In genomic region chr22:27323646-27324045, GRCh38 we compare ENCODE assay signal across 22 cellular contexts.
"Had no signal": no experiment of that assay in that cellular context is flagged by ENCODE, and none has a peak within 500 bp of the region (broad histone marks: within the 10 kb centered on the region; RNA-seq: fewer than 3 reads in every experiment).

No MANE protein-coding gene starts in this region.

- H3K4me1 ChIP-seq: SJSA1 had no signal

- H3K9me3 Mint-ChIP-seq: activated CD4-positive, alpha-beta T cell treated with anti-CD3 and anti-CD28 coated beads, Interleukin-2, amount 10 ng/mL, durations not matched to agents 24 days and 14 days; activated naive CD4-positive, alpha-beta T cell treated with anti-CD3 and anti-CD28 coated beads, Interleukin-2, amount 10 ng/mL, durations not matched to agents 7 days and 5 days; T-helper 2 cell treated with Interferon-gamma antibody and Interleukin-4, amounts not matched to agents 5 μg/mL and 100 μg/mL, for 36 hours had no signal

- H3K9me3 ChIP-seq: SJSA1, SK-N-SH had no signal

- H3K36me3 Mint-ChIP-seq: activated naive CD4-positive, alpha-beta T cell treated with anti-CD3 and anti-CD28 coated beads, Interleukin-2, amount 10 ng/mL, durations not matched to agents 7 days and 5 days; activated naive CD8-positive, alpha-beta T cell had no signal

- H3K4me3 Mint-ChIP-seq: activated CD4-positive, alpha-beta T cell treated with anti-CD3 and anti-CD28 coated beads, Interleukin-2, amount 10 ng/mL, durations not matched to agents 24 days and 14 days; activated CD8-positive, alpha-beta T cell treated with anti-CD3 and anti-CD28 coated beads for 36 hours; activated naive CD4-positive, alpha-beta T cell treated with anti-CD3 and anti-CD28 coated beads, Interleukin-2, amount 10 ng/mL, durations not matched to agents 7 days and 5 days; activated naive CD8-positive, alpha-beta T cell; activated naive CD8-positive, alpha-beta T cell treated with anti-CD3 and anti-CD28 coated beads, Interleukin-2, amount 50 U/mL, for 24 hours; T-helper 1 cell treated with Interleukin-12 subunit alpha and Interleukin-12 subunit beta and Interleukin-4 antibody, amounts not matched to agents 30 μg/mL and 1 μg/mL, for 36 hours; T-helper 2 cell treated with Interferon-gamma antibody and Interleukin-4, amounts not matched to agents 5 μg/mL and 100 μg/mL, for 36 hours had no signal

- H3K36me3 ChIP-seq: brain microvascular endothelial cell, SJSA1 had no signal

- DNase-seq: activated CD4-positive, alpha-beta T cell treated with anti-CD3 and anti-CD28 coated beads, Interleukin-2, amount 10 ng/mL, durations not matched to agents 24 days and 14 days; activated CD4-positive, alpha-beta T cell treated with anti-CD3 and anti-CD28 coated beads, Interleukin-2, amount 50 U/mL, for 4 hours; activated CD8-positive, alpha-beta T cell treated with anti-CD3 and anti-CD28 coated beads for 36 hours; activated effector memory CD4-positive, alpha-beta T cell treated with Interleukin-2 at 50 U/mL for 16 hours; activated naive CD4-positive, alpha-beta T cell treated with anti-CD3 and anti-CD28 coated beads, Interleukin-2, amount 10 ng/mL, durations not matched to agents 7 days and 5 days; activated naive CD8-positive, alpha-beta T cell treated with anti-CD3 and anti-CD28 coated beads, Interleukin-2, amount 50 U/mL, for 24 hours; activated T-cell treated with anti-CD3 and anti-CD28 coated beads, Interleukin-2, amount 50 U/mL, for 48 hours; brain microvascular endothelial cell; central memory CD4-positive, alpha-beta T cell; Karpas-422; NCI-H1105; NCI-H1417 treated with DMSO at 0.1 percent for 48 hours; NCI-H187 treated with DMSO at 0.1 percent for 48 hours; NCI-H2081 treated with DMSO at 0.1 percent for 48 hours; NCI-H345; NCI-H524 treated with DMSO at 0.1 percent for 48 hours; SHP77; SK-N-SH had no signal

- H3K4me3 ChIP-seq: SJSA1 had no signal

- H3K27ac Mint-ChIP-seq: activated CD4-positive, alpha-beta T cell treated with anti-CD3 and anti-CD28 coated beads, Interleukin-2, amount 10 ng/mL, durations not matched to agents 24 days and 14 days; activated CD8-positive, alpha-beta T cell treated with anti-CD3 and anti-CD28 coated beads for 36 hours; activated naive CD4-positive, alpha-beta T cell treated with anti-CD3 and anti-CD28 coated beads, Interleukin-2, amount 10 ng/mL, durations not matched to agents 7 days and 5 days; activated naive CD8-positive, alpha-beta T cell; activated naive CD8-positive, alpha-beta T cell treated with anti-CD3 and anti-CD28 coated beads, Interleukin-2, amount 50 U/mL, for 24 hours; T-helper 1 cell treated with Interleukin-12 subunit alpha and Interleukin-12 subunit beta and Interleukin-4 antibody, amounts not matched to agents 30 μg/mL and 1 μg/mL, for 36 hours; T-helper 2 cell treated with Interferon-gamma antibody and Interleukin-4, amounts not matched to agents 5 μg/mL and 100 μg/mL, for 36 hours had no signal

- H3K27ac ChIP-seq: brain microvascular endothelial cell, SJSA1 had no signal

- H3K4me1 Mint-ChIP-seq: activated CD4-positive, alpha-beta T cell treated with anti-CD3 and anti-CD28 coated beads, Interleukin-2, amount 10 ng/mL, durations not matched to agents 24 days and 14 days; activated naive CD4-positive, alpha-beta T cell treated with anti-CD3 and anti-CD28 coated beads, Interleukin-2, amount 10 ng/mL, durations not matched to agents 7 days and 5 days; activated naive CD8-positive, alpha-beta T cell treated with anti-CD3 and anti-CD28 coated beads, Interleukin-2, amount 50 U/mL, for 24 hours had no signal

- H3K27me3 ChIP-seq: brain microvascular endothelial cell had no signal
